ENCODE assay signal across 14 cellular contexts in genomic region chr5:119016125-119016774, GRCh38. TPM values are rescaled to one million over a fixed set of nuclear protein-coding genes. Genes with fewer than 3 reads are reported as not detected.
A peak's percentile ranks its signal among the peaks of the same experiment; 100 is the strongest.
DNase-seq lines count a peak whose midpoint lies in the region; ATAC-seq and TF ChIP-seq lines count a peak whose summit lies in the region.
"Had no signal": no experiment of that assay in that cellular context is flagged by ENCODE, and none has a peak within 500 bp of the region (broad histone marks: within the 10 kb centered on the region; RNA-seq: fewer than 3 reads in every experiment).

No MANE protein-coding gene starts in this region.

- no peaks in the 10 kb centered on the region for H3K4me1 ChIP-seq in foreskin keratinocyte

- H3K4me3 ChIP-seq in GM12864 (ENCODE audit: low read depth, low read length), result no peak overlapping the region

- no peaks in the 10 kb centered on the region for H3K27me3 ChIP-seq in foreskin keratinocyte

- H3K9me3 Mint-ChIP-seq in activated naive CD4-positive, alpha-beta T cell treated with anti-CD3 and anti-CD28 coated beads, Interleukin-2, amount 50 U/mL, for 72 hours, result no peaks in the 10 kb centered on the region
- H3K9me3 Mint-ChIP-seq: activated T-helper 1 cell treated with anti-CD3 and anti-CD28 coated beads, Interleukin-12 subunit alpha, Interleukin-12 subunit beta, Interleukin-2, Interleukin-4 antibody, amounts not matched to agents 30 ng/mL and 10 ng/mL and 1 ng/mL, durations not matched to agents 14 hours and 24 hours and 36 hours had no signal

- no peak overlapping the region for H3K27ac ChIP-seq in foreskin keratinocyte

- DNase-seq in GM12864 (ENCODE audit: low read depth), result peak; percentile 62
- DNase-seq in MV-4-11 (lab: John Stamatoyannopoulos, UW), result peak; percentile 70
- no peak for DNase-seq in foreskin keratinocyte
- DNase-seq in hepatic stellate cell (ENCODE audit: low spot score), result no peak
- DNase-seq in stimulated activated CD4-positive, alpha-beta T cell treated with anti-CD3 and anti-CD28 coated beads, Interleukin-2, amount 100 ng/mL, for 24 hours, result no peak
- no peak for DNase-seq in activated naive CD4-positive, alpha-beta T cell treated with anti-CD3 and anti-CD28 coated beads, Interleukin-2, amount 50 U/mL, for 72 hours (ENCODE audit: low spot score in 2 of 2)
- DNase-seq: cerebellar nuclear complex, Kasumi-1, NCI-H82, substantia nigra, T-helper 9 cell had no signal

- peak overlapping the region in 1 of 2 donors; percentile 44 for H3K27ac Mint-ChIP-seq in activated naive CD4-positive, alpha-beta T cell treated with anti-CD3 and anti-CD28 coated beads, Interleukin-2, amount 50 U/mL, for 72 hours
- H3K27ac Mint-ChIP-seq: activated T-helper 1 cell treated with anti-CD3 and anti-CD28 coated beads, Interleukin-12 subunit alpha, Interleukin-12 subunit beta, Interleukin-2, Interleukin-4 antibody, amounts not matched to agents 30 ng/mL and 10 ng/mL and 1 ng/mL, durations not matched to agents 14 hours and 24 hours and 36 hours had no signal

- TF ChIP-seq CTCF in GM12864 (IDR thresholded peaks at IDR 0.05; ENCODE audit: low read depth, low read length, missing control alignments) (no peak), foreskin keratinocyte (conservative IDR thresholded peaks at IDR 0.05) (no peak)

- ATAC-seq in GM19455 (IDR thresholded peaks at IDR 0.05; ENCODE audit: unreplicated experiment) (peak; percentile 83), HG02981 (IDR thresholded peaks at IDR 0.05; ENCODE audit: unreplicated experiment) (peak; percentile 67), foreskin keratinocyte (no peak)
- ATAC-seq in activated naive CD4-positive, alpha-beta T cell treated with anti-CD3 and anti-CD28 coated beads, Interleukin-2, amount 50 U/mL, for 72 hours, result no peak

- no peaks in the 10 kb centered on the region for H3K36me3 Mint-ChIP-seq in activated naive CD4-positive, alpha-beta T cell treated with anti-CD3 and anti-CD28 coated beads, Interleukin-2, amount 50 U/mL, for 72 hours

RNA-seq across cellular contexts. Expression of gene DTWD2, which starts 27.9 kb away (rescaled TPM):
- 3.3 and 4.1 TPM in 2 replicates for total RNA-seq in foreskin keratinocyte
- polyA plus RNA-seq in foreskin keratinocyte, result 0.54 and 0.78 TPM in 2 replicates
- 1 to 10 TPM; 3.8 to 4.0 TPM for total RNA-seq in activated naive CD4-positive, alpha-beta T cell treated with anti-CD3 and anti-CD28 coated beads, Interleukin-2, amount 50 U/mL, for 72 hours

RNA-seq across cellular contexts. Expression of gene DMXL1, which starts 54.6 kb away (rescaled TPM):
- total RNA-seq in foreskin keratinocyte, result 9.2 and 9.4 TPM in 2 replicates
- 3.0 TPM in 2 replicates for polyA plus RNA-seq in foreskin keratinocyte
- total RNA-seq in activated naive CD4-positive, alpha-beta T cell treated with anti-CD3 and anti-CD28 coated beads, Interleukin-2, amount 50 U/mL, for 72 hours, result 10 to 100 TPM; 26.8 to 28.5 TPM

Comparison
In these comparisons a context has a peak if more than half of its experiments do, and no peak if none do; other contexts are left out.
1. DNase-seq: peak in GM12864 (single experiment) and MV-4-11 (single experiment); none in foreskin keratinocyte (0 of 2), hepatic stellate cell (single experiment), stimulated activated CD4-positive, alpha-beta T cell treated with anti-CD3 and anti-CD28 coated beads, Interleukin-2, amount 100 ng/mL, for 24 hours (0 of 2) and activated naive CD4-positive, alpha-beta T cell treated with anti-CD3 and anti-CD28 coated beads, Interleukin-2, amount 50 U/mL, for 72 hours (0 of 2).
2. ATAC-seq: peak in GM19455 (single experiment) and HG02981 (single experiment); none in foreskin keratinocyte (single experiment) and activated naive CD4-positive, alpha-beta T cell treated with anti-CD3 and anti-CD28 coated beads, Interleukin-2, amount 50 U/mL, for 72 hours (0 of 2).